In genomic region chr1:237868814-237869600, GRCh38 we compare ENCODE assay signal across 32 cellular contexts. TPM values are rescaled to one million over a fixed set of nuclear protein-coding genes. Genes with fewer than 3 reads are reported as not detected.
"Had no signal": no experiment of that assay in that cellular context is flagged by ENCODE, and none has a peak within 500 bp of the region (broad histone marks: within the 10 kb centered on the region; RNA-seq: fewer than 3 reads in every experiment).

No MANE protein-coding gene starts in this region.

- H3K4me2 ChIP-seq: SK-N-SH had no signal

- ATAC-seq: activated CD4-positive, alpha-beta T cell treated with anti-CD3 and anti-CD28 coated beads for 36 hours; activated T-cell treated with anti-CD3 and anti-CD28 coated beads, Interleukin-2, amount 50 U/mL, for 72 hours; Panc1 had no signal

- H3K4me3 ChIP-seq: adrenal gland, breast epithelium, SJCRH30 had no signal

- H3K4me1 ChIP-seq: breast epithelium had no signal

- H3K27ac ChIP-seq: adrenal gland, breast epithelium, SJCRH30, WERI-Rb-1 had no signal

- H3K9me3 ChIP-seq: breast epithelium, SJCRH30, SK-N-SH had no signal

- H3K36me3 ChIP-seq: adrenal gland, breast epithelium, SJCRH30, WERI-Rb-1 had no signal

- H3K9ac ChIP-seq: SK-N-SH had no signal

- H3K27me3 ChIP-seq: adrenal gland, breast epithelium, SJCRH30 had no signal

- DNase-seq: activated CD4-positive, alpha-beta memory T cell treated with anti-CD3 and anti-CD28 coated beads, Interleukin-2, amount 10 ng/mL, durations not matched to agents 7 days and 5 days; activated CD4-positive, alpha-beta T cell treated with anti-CD3 and anti-CD28 coated beads for 36 hours; activated CD4-positive, alpha-beta T cell treated with anti-CD3 and anti-CD28 coated beads, Interleukin-2, amount 50 U/mL, for 1 hour; activated gamma-delta T cell treated with Interleukin-2 at 50 U/mL for 16 hours; activated naive CD4-positive, alpha-beta T cell treated with anti-CD3 and anti-CD28 coated beads, Interleukin-2, amount 50 U/mL, for 16 hours; activated naive CD8-positive, alpha-beta T cell treated with anti-CD3 and anti-CD28 coated beads, Interleukin-2, amount 10 ng/mL, durations not matched to agents 7 days and 5 days; activated T-cell treated with anti-CD3 and anti-CD28 coated beads, Interleukin-2, amount 50 U/mL, for 72 hours; adrenal gland; anterior cingulate cortex; caudate nucleus; NCI-H1048; NCI-H146; NCI-H1930; NCI-H2107; NCI-H2171 treated with DMSO at 0.1 percent for 48 hours; NCI-H226; NCI-H510A; NCI-H526 treated with DMSO at 0.1 percent for 48 hours; NCI-H82; NK-92 treated with Interleukin-12 subunit alpha and Interleukin-12 subunit beta, amount 100 ng/mL, for 24 hours; OCI-M1; Right ventricle myocardium superior; RPMI8226; SJCRH30; SK-N-SH; T-helper 1 cell; WERI-Rb-1 had no signal

RNA-seq across cellular contexts. Expression of gene ZP4, which starts 21.7 kb away (rescaled TPM):
- total RNA-seq: activated CD4-positive, alpha-beta memory T cell treated with anti-CD3 and anti-CD28 coated beads, Interleukin-2, amount 10 ng/mL, durations not matched to agents 7 days and 5 days; activated CD4-positive, alpha-beta T cell treated with anti-CD3 and anti-CD28 coated beads for 36 hours; activated CD8-positive, alpha-beta memory T cell treated with anti-CD3 and anti-CD28 coated beads for 36 hours; activated naive CD8-positive, alpha-beta T cell treated with anti-CD3 and anti-CD28 coated beads, Interleukin-2, amount 10 ng/mL, durations not matched to agents 7 days and 5 days; activated T-cell treated with anti-CD3 and anti-CD28 coated beads, Interleukin-2, amount 50 U/mL, for 72 hours; activated T-helper 2 cell treated with anti-CD3 and anti-CD28 coated beads, Interferon-gamma antibody, Interleukin-2, Interleukin-4, amounts not matched to agents 10 μg/mL and 5 μg/mL and 100 μg/mL, durations not matched to agents 14 hours and 24 hours and 36 hours; adrenal gland; breast epithelium; Right ventricle myocardium superior; SJCRH30; T-helper 2 cell treated with Interferon-gamma antibody and Interleukin-4, amounts not matched to agents 100 ng/mL and 5 ng/mL, for 36 hours had no signal
- polyA plus RNA-seq: adrenal gland, SK-N-SH had no signal
